ENCODE assay signal across 18 cellular contexts in genomic region chr6:15616266-15616665, GRCh38. TPM values are rescaled to one million over a fixed set of nuclear protein-coding genes. Genes with fewer than 3 reads are reported as not detected.
DNase-seq lines count a peak whose midpoint lies in the region; ATAC-seq and TF ChIP-seq lines count a peak whose summit lies in the region.
"Had no signal": no experiment of that assay in that cellular context is flagged by ENCODE, and none has a peak within 500 bp of the region (broad histone marks: within the 10 kb centered on the region; RNA-seq: fewer than 3 reads in every experiment).

No MANE protein-coding gene starts in this region.

- H3K4me1 Mint-ChIP-seq in osteocyte (ENCODE audit: unreplicated experiment), result peaks cover 17% of the 10 kb centered on the region

- TF ChIP-seq CTCF in osteocyte (IDR thresholded peaks at IDR 0.05) (no peak), smooth muscle cell (IDR thresholded peaks at IDR 0.05; ENCODE audit: borderline replicate concordance, insufficient read depth, poor library complexity, severe bottlenecking) (no peak)

- peaks cover 16% of the 10 kb centered on the region for H3K4me1 ChIP-seq in smooth muscle cell (ENCODE audit: low read depth)

- peaks cover 6% of the 10 kb centered on the region for H3K9me3 Mint-ChIP-seq in osteocyte (ENCODE audit: unreplicated experiment)
- H3K9me3 Mint-ChIP-seq: activated CD4-positive, alpha-beta T cell treated with anti-CD3 and anti-CD28 coated beads, Interleukin-2, amount 10 ng/mL, durations not matched to agents 24 days and 14 days; CD8-positive, alpha-beta memory T cell; central memory CD8-positive, alpha-beta T cell; stimulated activated naive CD8-positive, alpha-beta T cell treated with anti-CD3 and anti-CD28 coated beads, Interleukin-15, amount 100 ng/mL, for 72 hours had no signal

- H3K79me2 ChIP-seq in smooth muscle cell (ENCODE audit: low read depth), result no peaks in the 10 kb centered on the region

- ATAC-seq in esophagus mucosa (peak; percentile 63), GM21390 (IDR thresholded peaks at IDR 0.05; ENCODE audit: unreplicated experiment) (no peak)
- ATAC-seq: stimulated activated naive CD8-positive, alpha-beta T cell treated with anti-CD3 and anti-CD28 coated beads, Interleukin-15, amount 100 ng/mL, for 72 hours had no signal

- no peaks in the 10 kb centered on the region for H3K27me3 Mint-ChIP-seq in osteocyte (ENCODE audit: unreplicated experiment)
- H3K27me3 Mint-ChIP-seq: activated CD4-positive, alpha-beta T cell treated with anti-CD3 and anti-CD28 coated beads, Interleukin-2, amount 10 ng/mL, durations not matched to agents 24 days and 14 days; central memory CD8-positive, alpha-beta T cell; stimulated activated naive CD8-positive, alpha-beta T cell treated with anti-CD3 and anti-CD28 coated beads, Interleukin-15, amount 100 ng/mL, for 72 hours had no signal

- H3K4me2 ChIP-seq in smooth muscle cell, result no peak overlapping the region

- H3K27ac ChIP-seq in smooth muscle cell (ENCODE audit: low read depth), result no peak overlapping the region
- H3K27ac ChIP-seq: right atrium auricular region, RWPE1 had no signal

- H3K4me3 Mint-ChIP-seq in osteocyte (ENCODE audit: unreplicated experiment), result no peak overlapping the region
- H3K4me3 Mint-ChIP-seq: activated CD4-positive, alpha-beta T cell treated with anti-CD3 and anti-CD28 coated beads, Interleukin-2, amount 10 ng/mL, durations not matched to agents 24 days and 14 days; CD8-positive, alpha-beta memory T cell; central memory CD8-positive, alpha-beta T cell; stimulated activated naive CD8-positive, alpha-beta T cell treated with anti-CD3 and anti-CD28 coated beads, Interleukin-15, amount 100 ng/mL, for 72 hours had no signal

- no peaks in the 10 kb centered on the region for H3K27me3 ChIP-seq in smooth muscle cell (ENCODE audit: low read depth)
- H3K27me3 ChIP-seq: right atrium auricular region had no signal

- 74% methylated on average over 5 of the region's 5 CpGs for WGBS in smooth muscle cell (ENCODE audit: low lambda C conversion rate)

- no peak overlapping the region for H3K4me3 ChIP-seq in smooth muscle cell
- H3K4me3 ChIP-seq: right atrium auricular region had no signal

- peaks cover 5% of the 10 kb centered on the region for H3F3A ChIP-seq in smooth muscle cell (ENCODE audit: low read depth)

- peak overlapping the region; percentile 45 for H3K27ac Mint-ChIP-seq in osteocyte (ENCODE audit: unreplicated experiment)
- H3K27ac Mint-ChIP-seq: activated CD4-positive, alpha-beta T cell treated with anti-CD3 and anti-CD28 coated beads, Interleukin-2, amount 10 ng/mL, durations not matched to agents 24 days and 14 days; CD8-positive, alpha-beta memory T cell had no signal

- H2AFZ ChIP-seq in smooth muscle cell (ENCODE audit: low read depth), result no peak overlapping the region

- H4K20me1 ChIP-seq in smooth muscle cell (ENCODE audit: low read depth), result peaks cover 11% of the 10 kb centered on the region

- H3K9me3 ChIP-seq in smooth muscle cell (replicated peaks; ENCODE audit: low read depth), result no peaks in the 10 kb centered on the region
- H3K9me3 ChIP-seq: right atrium auricular region had no signal

- H3K36me3 Mint-ChIP-seq in osteocyte (ENCODE audit: unreplicated experiment), result peaks cover 35% of the 10 kb centered on the region

- no peak overlapping the region for H3K9ac ChIP-seq in smooth muscle cell (ENCODE audit: low read depth)

- H3K36me3 ChIP-seq in smooth muscle cell (ENCODE audit: low read depth), result no peaks in the 10 kb centered on the region
- H3K36me3 ChIP-seq: right atrium auricular region had no signal

- peak; percentile 37 for DNase-seq in DMS79 treated with DMSO at 0.1 percent for 48 hours (lab: John Stamatoyannopoulos, UW)
- peak; percentile 56 for DNase-seq in NCI-H187 treated with DMSO at 0.1 percent for 48 hours (lab: John Stamatoyannopoulos, UW)
- no peak for DNase-seq in osteocyte (ENCODE audit: extremely low spot score, unreplicated experiment)
- no peak for DNase-seq in smooth muscle cell (lab: John Stamatoyannopoulos, UW; ENCODE audit: unreplicated experiment)
- no peak for DNase-seq in HUDEP-2 (lab: John Stamatoyannopoulos, UW; ENCODE audit: unreplicated experiment in 76 of 76)
- DNase-seq: activated CD4-positive, alpha-beta T cell treated with anti-CD3 and anti-CD28 coated beads, Interleukin-2, amount 10 ng/mL, durations not matched to agents 24 days and 14 days; activated CD8-positive, alpha-beta memory T cell treated with anti-CD3 and anti-CD28 coated beads, Interleukin-2, amount 50 U/mL, for 4 hours; activated gamma-delta T cell treated with Interleukin-2 at 50 U/mL for 16 hours; CD8-positive, alpha-beta memory T cell; effector memory CD4-positive, alpha-beta T cell; NCI-H1417 treated with DMSO at 0.1 percent for 48 hours; NCI-H226; stimulated activated naive CD8-positive, alpha-beta T cell treated with anti-CD3 and anti-CD28 coated beads, Interleukin-15, amount 100 ng/mL, for 72 hours had no signal

RNA-seq across cellular contexts. Expression of gene DTNBP1, which starts 46.6 kb away (rescaled TPM):
- total RNA-seq in esophagus mucosa (9.9 TPM), osteocyte (20.1 and 21.5 TPM in 2 replicates), smooth muscle cell (13.9 and 24.2 TPM in 2 replicates)
- polyA plus RNA-seq in smooth muscle cell, result 11.9 and 14.6 TPM in 2 replicates

Comparison
In these comparisons a context has a peak if more than half of its experiments do, and no peak if none do; other contexts are left out.
1. DNase-seq: peak in DMS79 treated with DMSO at 0.1 percent for 48 hours (single experiment) and NCI-H187 treated with DMSO at 0.1 percent for 48 hours (single experiment); none in osteocyte (single experiment), smooth muscle cell (single experiment) and HUDEP-2 (0 of 76).